In the genomic region with DNA sequence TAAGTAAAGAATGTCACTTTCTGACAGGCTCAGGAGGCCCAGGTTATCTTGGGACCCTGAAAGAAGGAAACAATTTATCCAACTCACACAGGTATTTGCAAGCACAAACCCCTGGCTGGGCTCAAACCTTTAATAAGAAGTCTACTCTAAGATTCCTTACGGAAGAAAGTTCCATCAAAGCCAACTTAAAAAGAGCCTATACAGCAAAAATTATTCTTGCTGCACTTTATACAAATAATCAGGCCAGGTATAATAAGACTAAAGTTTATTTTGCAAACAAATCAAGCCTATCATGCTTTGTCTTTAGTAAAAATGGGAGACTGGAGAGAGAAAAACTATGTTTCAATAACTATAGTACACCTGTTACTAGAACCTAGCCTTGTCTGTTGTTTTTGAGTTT, we compare ENCODE assay signal across 18 cellular contexts.
DNase-seq lines count a peak whose midpoint lies in the region; ATAC-seq, FAIRE-seq and TF ChIP-seq lines count a peak whose summit lies in the region.
"Had no signal": no experiment of that assay in that cellular context is flagged by ENCODE, and none has a peak within 500 bp of the region (broad histone marks: within the 10 kb centered on the region; RNA-seq: fewer than 3 reads in every experiment).

No MANE protein-coding gene starts in this region.

- no peak overlapping the region for H2BK15ac ChIP-seq in mesendoderm (replicated peaks; ENCODE audit: low read depth)

- H3K4ac ChIP-seq in mesendoderm (ENCODE audit: low read depth, low read length) = no peak overlapping the region

- no peak overlapping the region for H3K27ac Mint-ChIP-seq in CD8-positive, alpha-beta T cell
- H3K27ac Mint-ChIP-seq: B cell, GM23338, H9 had no signal

- no peak for TF ChIP-seq EP300 in HepG2 (IDR thresholded peaks at IDR 0.05; ENCODE audit: low read depth in 2 of 2, low read length in 2 of 2)
- no peak for TF ChIP-seq EP300 in HepG2 (CRISPR knock-in tag; IDR thresholded peaks at IDR 0.05; ENCODE audit: borderline replicate concordance)

- H3K36me3 Mint-ChIP-seq in CD8-positive, alpha-beta T cell = peaks cover 14% of the 10 kb centered on the region

- H3K4me1 Mint-ChIP-seq in CD8-positive, alpha-beta T cell (ENCODE audit: low read depth) = peaks cover 11% of the 10 kb centered on the region

- no peaks in the 10 kb centered on the region for H3K27me3 ChIP-seq in HepG2 (ENCODE audit: control insufficient read depth in 1 of 2, insufficient read depth in 2 of 2, low read length in 2 of 2)
- no peaks in the 10 kb centered on the region for H3K27me3 ChIP-seq in right lobe of liver
- no peaks in the 10 kb centered on the region for H3K27me3 ChIP-seq in BLaER1 treated with 17β-estradiol and CSF1 and Interleukin-3, amounts not matched to agents 10 nM and 100 nM
- no peaks in the 10 kb centered on the region for H3K27me3 ChIP-seq in mesendoderm (ENCODE audit: insufficient read depth, low read length, poor library complexity)
- H3K27me3 ChIP-seq in CD8-positive, alpha-beta T cell (ENCODE audit: insufficient read depth, low read length) = no peaks in the 10 kb centered on the region

- H4K5ac ChIP-seq in mesendoderm (ENCODE audit: low read length) = no peak overlapping the region

- in situ Hi-C loops in HepG2 (cut with HindIII; ENCODE audit: extremely low pct_ligation_motif_present, low pct_unique_long_range_greater_than_20kb) = no loop called here

- H3K4me1 ChIP-seq in HepG2 (ENCODE audit: insufficient read depth, low read length) (peaks cover 12% of the 10 kb centered on the region), right lobe of liver (no peaks in the 10 kb centered on the region), mesendoderm (ENCODE audit: control insufficient read depth, low read depth, low read length) (no peaks in the 10 kb centered on the region)
- peaks cover 11 to 86% (median 46%) of the 10 kb centered on the region in 10 experiments for H3K4me1 ChIP-seq in BLaER1 treated with 17β-estradiol and CSF1 and Interleukin-3, amounts not matched to agents 10 nM and 100 nM
- H3K4me1 ChIP-seq in CD8-positive, alpha-beta T cell (ENCODE audit: insufficient read depth, low read length) = no peaks in the 10 kb centered on the region

- H3K36me3 ChIP-seq in HepG2 (replicated peaks in 1 of 2; ENCODE audit: control insufficient read depth in 1 of 2, insufficient read depth in 2 of 2, low read length in 2 of 2) (no peaks in the 10 kb centered on the region), right lobe of liver (no peaks in the 10 kb centered on the region), mesendoderm (ENCODE audit: control insufficient read depth, insufficient read depth, low read length) (no peaks in the 10 kb centered on the region)
- H3K36me3 ChIP-seq in BLaER1 treated with 17β-estradiol and CSF1 and Interleukin-3, amounts not matched to agents 10 nM and 100 nM = peaks cover 0 to 18% (median 0%) of the 10 kb centered on the region in 11 experiments; a peak in 4 of 22 replicates
- H3K36me3 ChIP-seq in CD8-positive, alpha-beta T cell (ENCODE audit: insufficient read depth, low read length) = no peaks in the 10 kb centered on the region

- H3K18ac ChIP-seq in mesendoderm (ENCODE audit: low read length) = peak overlapping the region; percentile 18

- H3K4me3 Mint-ChIP-seq in CD8-positive, alpha-beta T cell = no peak overlapping the region
- H3K4me3 Mint-ChIP-seq: B cell; CD4-positive, alpha-beta memory T cell; GM23338; H9 had no signal

- TF ChIP-seq POLR2A in HepG2 (IDR thresholded peaks at IDR 0.05; ENCODE audit: insufficient read depth in 1 of 2, low read depth in 2 of 2, low read length in 2 of 2) (no peak), right lobe of liver (IDR thresholded peaks at IDR 0.05) (no peak)

- no peaks in the 10 kb centered on the region for H3K9me3 ChIP-seq in HepG2 (ENCODE audit: low read length)
- H3K9me3 ChIP-seq in right lobe of liver = no peaks in the 10 kb centered on the region
- H3K9me3 ChIP-seq in BLaER1 treated with 17β-estradiol and CSF1 and Interleukin-3, amounts not matched to agents 10 nM and 100 nM (replicated peaks in 1 of 11) = peaks cover 0 to 3% (median 0%) of the 10 kb centered on the region in 11 experiments; a peak in 1 of 22 replicates
- no peaks in the 10 kb centered on the region for H3K9me3 ChIP-seq in CD8-positive, alpha-beta T cell (ENCODE audit: low read length)
- H3K9me3 ChIP-seq: Caco-2 had no signal

- H3K56ac ChIP-seq in mesendoderm (ENCODE audit: low read length) = no peak overlapping the region

- 100% methylated on average over 1 of the region's 1 CpG for WGBS in HepG2 (ENCODE audit: low lambda C conversion rate)
- 100% methylated on average over 1 of the region's 1 CpG for WGBS in right lobe of liver (ENCODE audit: insufficient coverage, low coverage, low lambda C conversion rate, missing lambda C conversion rate)
- no CpG with 5 or more reads among the region's 1 CpG for WGBS in mesendoderm (ENCODE audit: extremely low coverage, insufficient coverage, low lambda C conversion rate)

- no peak for TF ChIP-seq RAD21 in HepG2 (CRISPR knock-in tag; IDR thresholded peaks at IDR 0.05)

- CTCF ChIA-PET in HepG2 (lab: Yijun Ruan, JAX; ENCODE audit: low intra/inter-chr PET ratio, low total read pairs) = no interaction called here
- CTCF ChIA-PET in CD8-positive, alpha-beta T cell (lab: Charles Lee) = no interaction called here

- no peak overlapping the region for H3K9ac ChIP-seq in HepG2 (ENCODE audit: insufficient read depth, low read depth, low read length)
- no peak overlapping the region for H3K9ac ChIP-seq in BLaER1 treated with 17β-estradiol and CSF1 and Interleukin-3, amounts not matched to agents 10 nM and 100 nM
- H3K9ac ChIP-seq in mesendoderm (ENCODE audit: low read length) = no peak overlapping the region

- ATAC-seq in HepG2 (no peak), right lobe of liver (no peak), GM21526 (IDR thresholded peaks at IDR 0.05; ENCODE audit: low FRiP score, unreplicated experiment) (no peak)
- no peak for ATAC-seq in CD8-positive, alpha-beta T cell
- ATAC-seq: GM12878, GM23338, HCT116 had no signal

- DNase-seq in HepG2 (ENCODE audit: low spot score) (no peak), right lobe of liver (no peak), mesendoderm (no peak)
- no peak for DNase-seq in CD8-positive, alpha-beta T cell
- DNase-seq: C1 segment of cervical spinal cord; Caco-2; CD4-positive, alpha-beta memory T cell; DMS79; EL; GDM1; H9 had no signal

- no TSS peak for BruUV-seq in HepG2 (replicated peaks; lab: Mats Ljungman, UMichigan)

- no peak overlapping the region for H2BK5ac ChIP-seq in mesendoderm (ENCODE audit: low read length)

- H2AK5ac ChIP-seq in mesendoderm (ENCODE audit: low read length) = no peak overlapping the region

- H3K79me2 ChIP-seq in HepG2 (ENCODE audit: insufficient read depth, low read length) (no peaks in the 10 kb centered on the region), mesendoderm (ENCODE audit: control insufficient read depth, insufficient read depth, low read length) (no peaks in the 10 kb centered on the region)

- H3K79me1 ChIP-seq in mesendoderm (ENCODE audit: low read length) = no peaks in the 10 kb centered on the region

- H3K9me3 Mint-ChIP-seq in CD8-positive, alpha-beta T cell = no peaks in the 10 kb centered on the region
- H3K9me3 Mint-ChIP-seq: CD4-positive, alpha-beta memory T cell; GM23338; H9 had no signal

- no peak overlapping the region for H2BK120ac ChIP-seq in mesendoderm (ENCODE audit: low read depth, low read length)

- intact Hi-C loops in HepG2 (cut with micrococcal nuclease; ENCODE audit: unreplicated experiment) = no loop called here
- intact Hi-C loops in right lobe of liver (cut with DNase I) = no loop called here
- intact Hi-C loops in CD8-positive, alpha-beta T cell (cut with DNase I, micrococcal nuclease) = no loop called here

- no peak overlapping the region for H3K23ac ChIP-seq in mesendoderm (ENCODE audit: low read length)

- no peaks in the 10 kb centered on the region for H4K20me1 ChIP-seq in HepG2 (ENCODE audit: insufficient read depth, low read length)
- peaks cover 0 to 29% (median 0%) of the 10 kb centered on the region in 11 experiments; a peak in 8 of 22 replicates for H4K20me1 ChIP-seq in BLaER1 treated with 17β-estradiol and CSF1 and Interleukin-3, amounts not matched to agents 10 nM and 100 nM

- no peak overlapping the region for H2AFZ ChIP-seq in HepG2 (ENCODE audit: low read length)
- H2AFZ ChIP-seq: GM23338 had no signal

- H3K4me3 ChIP-seq in HepG2 (replicated peaks in 1 of 3; ENCODE audit: insufficient read depth in 1 of 3, low read depth in 2 of 3, low read length in 3 of 3) (no peak overlapping the region), right lobe of liver (no peak overlapping the region), mesendoderm (ENCODE audit: low read length) (no peak overlapping the region)
- H3K4me3 ChIP-seq in BLaER1 treated with 17β-estradiol and CSF1 and Interleukin-3, amounts not matched to agents 10 nM and 100 nM = no peak overlapping the region
- H3K4me3 ChIP-seq in CD8-positive, alpha-beta T cell (ENCODE audit: low read depth, low read length) = no peak overlapping the region
- H3K4me3 ChIP-seq: GM12878, GM23338 had no signal

- POLR2A ChIA-PET in HepG2 (lab: Yijun Ruan, JAX) = no interaction called here
- POLR2A ChIA-PET in CD8-positive, alpha-beta T cell (lab: Charles Lee) = no interaction called here

- H3K27me3 Mint-ChIP-seq in CD8-positive, alpha-beta T cell (ENCODE audit: low read depth) = no peaks in the 10 kb centered on the region
- H3K27me3 Mint-ChIP-seq: B cell; CD4-positive, alpha-beta memory T cell had no signal

- FAIRE-seq in HepG2 (lab: Jason Lieb, UNC) = no peak
- FAIRE-seq: GM12878, GM19239 had no signal

- TF ChIP-seq CTCF in HepG2 (CRISPR knock-in tag; IDR thresholded peaks at IDR 0.05) (no peak), right lobe of liver (IDR thresholded peaks at IDR 0.05) (no peak)
- TF ChIP-seq CTCF in CD8-positive, alpha-beta T cell (IDR thresholded peaks at IDR 0.05) = no peak

- H4K8ac ChIP-seq in mesendoderm (ENCODE audit: low read depth, low read length) = no peak overlapping the region

- H3K4me2 ChIP-seq in HepG2 (ENCODE audit: low read depth, low read length) (no peak overlapping the region), mesendoderm (ENCODE audit: low read length) (no peak overlapping the region)
- peak overlapping the region in 7 of 11 experiments; percentile 21 to 73 (median 59); a peak in 13 of 22 replicates for H3K4me2 ChIP-seq in BLaER1 treated with 17β-estradiol and CSF1 and Interleukin-3, amounts not matched to agents 10 nM and 100 nM
- H3K4me2 ChIP-seq: GM23338 had no signal

- H3K27ac ChIP-seq in HepG2 (ENCODE audit: extremely low read length, insufficient read depth, low read length) = no peak overlapping the region
- no peak overlapping the region for H3K27ac ChIP-seq in right lobe of liver
- H3K27ac ChIP-seq in BLaER1 treated with 17β-estradiol and CSF1 and Interleukin-3, amounts not matched to agents 10 nM and 100 nM = no peak overlapping the region
- no peak overlapping the region for H3K27ac ChIP-seq in mesendoderm (ENCODE audit: low read depth, low read length)
- H3K27ac ChIP-seq in CD8-positive, alpha-beta T cell (ENCODE audit: low read depth, low read length) = no peak overlapping the region

TF ChIP-seq in HepG2, 621 proteins besides CTCF, POLR2A, EP300 and RAD21 (continues in another document):
- no peak for TF ChIP-seq ZNF75D (CRISPR knock-in tag; IDR thresholded peaks at IDR 0.05; ENCODE audit: borderline replicate concordance)
- no peak for TF ChIP-seq CCDC6 (CRISPR knock-in tag; IDR thresholded peaks at IDR 0.05)

Comparison
In these comparisons a context has a peak if more than half of its experiments do, and no peak if none do; other contexts are left out.
1. H3K4me2 ChIP-seq: peak in BLaER1 treated with 17β-estradiol and CSF1 and Interleukin-3, amounts not matched to agents 10 nM and 100 nM (7 of 11); none in HepG2 (single experiment) and mesendoderm (single experiment).